In genomic region chr1:179807291-179807690, GRCh38 we compare ENCODE assay signal across 20 cellular contexts.
"Had no signal": no experiment of that assay in that cellular context is flagged by ENCODE, and none has a peak within 500 bp of the region (broad histone marks: within the 10 kb centered on the region; RNA-seq: fewer than 3 reads in every experiment).

No MANE protein-coding gene starts in this region.

- H3K9me3 ChIP-seq: colonic mucosa, esophagus muscularis mucosa, gastrocnemius medialis, left lung, lower lobe of right lung, neutrophil, stomach, thoracic aorta had no signal

- H3K4me3 ChIP-seq: colonic mucosa, dorsolateral prefrontal cortex, esophagus muscularis mucosa, gastrocnemius medialis, left lung, lower lobe of right lung, stomach, thoracic aorta had no signal

- H3K4me1 ChIP-seq: colonic mucosa, gastrocnemius medialis, left lung had no signal

- DNase-seq: cerebellar nuclear complex; colonic mucosa; dorsolateral prefrontal cortex; effector memory CD4-positive, alpha-beta T cell; gastrocnemius medialis; glutamatergic neuron; immature natural killer cell; left lung; lower lobe of right lung; naive B cell; stimulated activated CD4-positive, alpha-beta T cell treated with anti-CD3 and anti-CD28 coated beads, Interleukin-12 subunit alpha, Interleukin-12 subunit beta, amount 100 ng/mL, for 4 hours; stimulated activated naive CD4-positive, alpha-beta T cell; stomach; substantia nigra had no signal

- H3K4me3 Mint-ChIP-seq: immature natural killer cell, naive B cell, nephron, type B pancreatic cell had no signal

- H3K27ac ChIP-seq: colonic mucosa, dorsolateral prefrontal cortex, epithelial cell of prostate, esophagus muscularis mucosa, gastrocnemius medialis, left lung, lower lobe of right lung, neutrophil, stomach, thoracic aorta had no signal

- H3K36me3 ChIP-seq: colonic mucosa, esophagus muscularis mucosa, gastrocnemius medialis, left lung, lower lobe of right lung, neutrophil, stomach, thoracic aorta had no signal

- H3K36me3 Mint-ChIP-seq: immature natural killer cell, naive B cell, type B pancreatic cell had no signal

- H3K27me3 ChIP-seq: colonic mucosa, neutrophil had no signal

- H3K9me3 Mint-ChIP-seq: immature natural killer cell, nephron, type B pancreatic cell had no signal

- H3K4me1 Mint-ChIP-seq: immature natural killer cell had no signal

- H3K27ac Mint-ChIP-seq: immature natural killer cell, nephron, type B pancreatic cell had no signal
